ENCODE assay signal across 32 cellular contexts in genomic region chr15:50164458-50164857, GRCh38. TPM values are rescaled to one million over a fixed set of nuclear protein-coding genes. Genes with fewer than 3 reads are reported as not detected.
DNase-seq lines count a peak whose midpoint lies in the region; ATAC-seq, FAIRE-seq and TF ChIP-seq lines count a peak whose summit lies in the region.
"Had no signal": no experiment of that assay in that cellular context is flagged by ENCODE, and none has a peak within 500 bp of the region (broad histone marks: within the 10 kb centered on the region; RNA-seq: fewer than 3 reads in every experiment).

No MANE protein-coding gene starts in this region.

- H3K27ac ChIP-seq in left ventricle myocardium inferior (replicated peaks) (no peak overlapping the region), adrenal gland (peak overlapping the region in 1 of 5 donors; percentile 11), upper lobe of right lung (no peak overlapping the region), kidney (ENCODE audit: low read depth in 2 of 2, low read length in 2 of 2) (no peak overlapping the region)
- H3K27ac ChIP-seq: ascending aorta, heart right ventricle, skin epidermis, VCaP had no signal

- CTCF ChIA-PET in WTC11 (lab: Charles Lee) = no interaction called here

- H3K36me3 Mint-ChIP-seq in WTC11 = peaks cover 3% of the 10 kb centered on the region; the same call in 1 of the 2 replicates
- H3K36me3 Mint-ChIP-seq: activated naive CD8-positive, alpha-beta T cell; CD4-positive, CD25-positive, alpha-beta regulatory T cell had no signal

- no peak for TF ChIP-seq POLR2A in adrenal gland (IDR thresholded peaks at IDR 0.05)

- WGBS in adrenal gland, 4 donors = 71 to 92% (median 82%) methylated on average over 1 of the region's 1 CpG

- H3K27me3 ChIP-seq in left ventricle myocardium inferior (ENCODE audit: low read depth) = peaks cover 12% of the 10 kb centered on the region
- H3K27me3 ChIP-seq in adrenal gland = no peaks in the 10 kb centered on the region
- no peaks in the 10 kb centered on the region for H3K27me3 ChIP-seq in upper lobe of right lung
- H3K27me3 ChIP-seq: ascending aorta had no signal

- H3K9ac ChIP-seq in kidney (ENCODE audit: low read length in 2 of 2) = no peak overlapping the region

- POLR2A ChIA-PET in WTC11 (lab: Charles Lee) = no interaction called here

- H3K4me1 ChIP-seq in left ventricle myocardium inferior = no peaks in the 10 kb centered on the region
- peaks cover 18 to 21% of the 10 kb centered on the region in 2 donors for H3K4me1 ChIP-seq in adrenal gland (replicated peaks in 1 of 2)
- no peaks in the 10 kb centered on the region for H3K4me1 ChIP-seq in upper lobe of right lung
- H3K4me1 ChIP-seq in kidney (ENCODE audit: control insufficient read depth in 1 of 2, insufficient read depth in 1 of 2, low read depth in 1 of 2, low read length in 2 of 2) = peaks cover 3 to 17% of the 10 kb centered on the region in 2 donors
- H3K4me1 ChIP-seq: ascending aorta, heart right ventricle had no signal

- H3K4me1 Mint-ChIP-seq in WTC11 = peaks cover 4% of the 10 kb centered on the region; the same call in 1 of the 2 replicates
- H3K4me1 Mint-ChIP-seq: CD4-positive, CD25-positive, alpha-beta regulatory T cell; nephron had no signal

- no peak overlapping the region for H3K27ac Mint-ChIP-seq in WTC11
- H3K27ac Mint-ChIP-seq: activated naive CD8-positive, alpha-beta T cell; activated T-helper 2 cell treated with anti-CD3 and anti-CD28 coated beads, Interferon-gamma antibody, Interleukin-2, Interleukin-4, amounts not matched to agents 10 μg/mL and 5 μg/mL and 100 μg/mL, durations not matched to agents 14 hours and 24 hours and 36 hours; CD4-positive, CD25-positive, alpha-beta regulatory T cell; dendritic cell treated with granulocyte-macrophage colony-stimulating factor and Interleukin-4, amounts not matched to agents 40 ng/mL and 50 ng/mL, for 4 days; GM23338; nephron; stimulated activated naive B cell treated with anti-CD40 and anti-IgM and Interleukin-4, amounts not matched to agents 10 μg/mL and 1 μg/mL and 100 μg/mL, for 72 hours had no signal

- peak; percentile 29 for ATAC-seq in Right ventricle myocardium superior (ENCODE audit: poor library complexity)
- peak; percentile 88 for ATAC-seq in left lobe of liver
- peak; percentile 25 for ATAC-seq in upper lobe of right lung
- ATAC-seq in WTC11 = no peak
- no peak for ATAC-seq in GM21737 (IDR thresholded peaks at IDR 0.05; ENCODE audit: unreplicated experiment)
- ATAC-seq: GM23338 had no signal

- H3K9me3 Mint-ChIP-seq in WTC11 = peaks cover 35% of the 10 kb centered on the region

- DNase-seq in Right ventricle myocardium superior (no peak), left ventricle myocardium inferior (no peak), adrenal gland (peak in 6 of 7 donors; percentile 56 to 82 (median 72)), left lobe of liver (ENCODE audit: low spot score) (peak; percentile 95), upper lobe of right lung (no peak), WTC11 (ENCODE audit: low spot score) (no peak), kidney (no peak)
- DNase-seq: activated CD4-positive, alpha-beta T cell treated with anti-CD3 and anti-CD28 coated beads for 4 hours; CD4-positive, CD25-positive, alpha-beta regulatory T cell; central memory CD4-positive, alpha-beta T cell; DMS79 treated with DMSO at 0.1 percent for 48 hours; heart right ventricle; KG1; NCI-H1417; NCI-H2029; NCI-H526; stimulated activated naive B cell treated with anti-CD40 and anti-IgM and Interleukin-4, amounts not matched to agents 10 μg/mL and 1 μg/mL and 100 μg/mL, for 72 hours; substantia nigra; T-helper 9 cell had no signal

- H3K4me3 Mint-ChIP-seq in WTC11 = no peak overlapping the region
- H3K4me3 Mint-ChIP-seq: activated naive CD8-positive, alpha-beta T cell; CD4-positive, CD25-positive, alpha-beta regulatory T cell; dendritic cell treated with granulocyte-macrophage colony-stimulating factor and Interleukin-4, amounts not matched to agents 40 ng/mL and 50 ng/mL, for 4 days; GM23338; nephron; stimulated activated naive B cell treated with anti-CD40 and anti-IgM and Interleukin-4, amounts not matched to agents 10 μg/mL and 1 μg/mL and 100 μg/mL, for 72 hours had no signal

- H3K9me3 ChIP-seq in left ventricle myocardium inferior (replicated peaks) (peaks cover 4% of the 10 kb centered on the region), adrenal gland (replicated peaks in 1 of 3) (no peaks in the 10 kb centered on the region), upper lobe of right lung (no peaks in the 10 kb centered on the region), kidney (ENCODE audit: control insufficient read depth in 1 of 2, low read length in 2 of 2) (no peaks in the 10 kb centered on the region)
- H3K9me3 ChIP-seq: ascending aorta, heart right ventricle had no signal

- H3K27me3 Mint-ChIP-seq in WTC11 (ENCODE audit: low read depth) = no peaks in the 10 kb centered on the region
- H3K27me3 Mint-ChIP-seq: dendritic cell treated with granulocyte-macrophage colony-stimulating factor and Interleukin-4, amounts not matched to agents 40 ng/mL and 50 ng/mL, for 4 days had no signal

- intact Hi-C loops in Right ventricle myocardium superior (cut with DNase I) (no loop called here), left ventricle myocardium inferior (cut with micrococcal nuclease) (no loop called here), adrenal gland (cut with DNase I) (no loop called here), upper lobe of right lung (cut with DNase I) (no loop called here), kidney (cut with DNase I) (no loop called here)

- FAIRE-seq in kidney (lab: Jason Lieb, UNC) = no peak
- FAIRE-seq: frontal cortex, HTR-8/SVneo had no signal

- no peak for TF ChIP-seq CTCF in left ventricle myocardium inferior (IDR thresholded peaks at IDR 0.05; ENCODE audit: borderline replicate concordance)
- no peak for TF ChIP-seq CTCF in adrenal gland (IDR thresholded peaks at IDR 0.05)
- no peak for TF ChIP-seq CTCF in upper lobe of right lung (IDR thresholded peaks at IDR 0.05)
- no peak for TF ChIP-seq CTCF in WTC11 (IDR thresholded peaks at IDR 0.05)
- TF ChIP-seq CTCF in kidney (IDR thresholded peaks at IDR 0.05; ENCODE audit: borderline replicate concordance, extremely low read depth, insufficient read depth) = no peak

- H3K4me3 ChIP-seq in left ventricle myocardium inferior = no peak overlapping the region
- H3K4me3 ChIP-seq in adrenal gland = no peak overlapping the region
- no peak overlapping the region for H3K4me3 ChIP-seq in upper lobe of right lung
- H3K4me3 ChIP-seq in kidney (ENCODE audit: low read length in 2 of 2) = no peak overlapping the region
- H3K4me3 ChIP-seq: ascending aorta, GM23338, heart right ventricle, skin epidermis had no signal

- H3K36me3 ChIP-seq in left ventricle myocardium inferior = no peaks in the 10 kb centered on the region
- no peaks in the 10 kb centered on the region for H3K36me3 ChIP-seq in adrenal gland (replicated peaks in 1 of 2)
- no peaks in the 10 kb centered on the region for H3K36me3 ChIP-seq in upper lobe of right lung
- H3K36me3 ChIP-seq in kidney (ENCODE audit: control insufficient read depth in 1 of 2, insufficient read depth in 2 of 2, low read length in 2 of 2) = no peaks in the 10 kb centered on the region
- H3K36me3 ChIP-seq: ascending aorta, heart right ventricle had no signal

TF ChIP-seq in WTC11, 78 proteins besides CTCF, POLR2A, EP300 and RAD21:
- TF ChIP-seq USF1 (CRISPR knock-in tag; IDR thresholded peaks at IDR 0.05) (no peak), CREM (CRISPR knock-in tag; IDR thresholded peaks at IDR 0.05) (no peak), ZNF232 (CRISPR knock-in tag; IDR thresholded peaks at IDR 0.05) (no peak)
TF ChIP-seq in WTC11: peak in this region for 0.

RNA-seq across cellular contexts. Expression of gene SLC27A2, which starts 17.5 kb away (rescaled TPM):
- 0.24 TPM for total RNA-seq in Right ventricle myocardium superior
- total RNA-seq in left ventricle myocardium inferior = not detected
- total RNA-seq in adrenal gland = 10 to 100 TPM; 14.6 to 49.5 (median 36.0) TPM
- 10 to 100 TPM in 1 of 3 donors, 1 to 10 TPM in 2; 8.0 to 13.0 (median 8.1) TPM for polyA plus RNA-seq in adrenal gland
- 153 TPM for total RNA-seq in left lobe of liver
- total RNA-seq in upper lobe of right lung = 0.96 TPM
- total RNA-seq in WTC11 (2021) = 3.0 to 5.7 TPM (median 5.6 TPM) in 3 replicates
- 26.5 TPM for total RNA-seq in kidney
- polyA plus RNA-seq in kidney (ENCODE audit: insufficient read depth, low read depth, low replicate concordance) = 31.2 TPM
- total RNA-seq: A172, ascending aorta, pulmonary artery endothelial cell had no signal
- polyA plus RNA-seq: heart right ventricle had no signal

RNA-seq across cellular contexts. Expression of gene ATP8B4, which starts 45.4 kb away (rescaled TPM):
- 3.6 TPM for total RNA-seq in Right ventricle myocardium superior
- total RNA-seq in left ventricle myocardium inferior = 2.5 TPM
- 10 to 100 TPM in 3 of 8 donors, 1 to 10 TPM in 5; 2.1 to 23.9 (median 8.9) TPM for total RNA-seq in adrenal gland
- 1 to 10 TPM; 2.4 to 3.6 (median 2.7) TPM for polyA plus RNA-seq in adrenal gland
- total RNA-seq in left lobe of liver = 6.8 TPM
- 9.4 TPM for total RNA-seq in upper lobe of right lung
- total RNA-seq in WTC11 (2021) = 0.23 to 0.37 TPM (median 0.27 TPM) in 3 replicates
- total RNA-seq in kidney = 12.5 TPM
- 2.1 TPM for polyA plus RNA-seq in kidney (ENCODE audit: insufficient read depth, low read depth, low replicate concordance)
- total RNA-seq: pulmonary artery endothelial cell had no signal
- polyA plus RNA-seq: CD4-positive, CD25-positive, alpha-beta regulatory T cell; GM23338 had no signal

Comparison
In these comparisons a context has a peak if more than half of its experiments do, and no peak if none do; other contexts are left out.
1. ATAC-seq: peak in Right ventricle myocardium superior (single experiment), left lobe of liver (single experiment) and upper lobe of right lung (single experiment); none in WTC11 (single experiment) and GM21737 (single experiment).
2. DNase-seq: peak in adrenal gland (6 of 7) and left lobe of liver (single experiment); none in Right ventricle myocardium superior (single experiment), left ventricle myocardium inferior (single experiment), upper lobe of right lung (single experiment), WTC11 (single experiment) and kidney (single experiment).